In genomic region chr9:131747352-131747751, GRCh38 we compare ENCODE assay signal across 8 cellular contexts. TPM values are rescaled to one million over a fixed set of nuclear protein-coding genes. Genes with fewer than 3 reads are reported as not detected.
DNase-seq lines count a peak whose midpoint lies in the region; ATAC-seq, FAIRE-seq and TF ChIP-seq lines count a peak whose summit lies in the region.

No MANE protein-coding gene starts in this region.

- H3K27me3 ChIP-seq in bronchial epithelial cell (ENCODE audit: control insufficient read depth, insufficient read depth, low read length), result no peaks in the 10 kb centered on the region

- H3K36me3 ChIP-seq in bronchial epithelial cell (ENCODE audit: control insufficient read depth, insufficient read depth, low read length), result no peaks in the 10 kb centered on the region

- DNase-seq in AG20443 (ENCODE audit: low spot score), result peak; percentile 54
- DNase-seq in NOMO-1 (lab: John Stamatoyannopoulos, UW; ENCODE audit: unreplicated experiment in 2 of 2), result peak; percentile 68 to 86
- peak; percentile 74 for DNase-seq in bronchial epithelial cell (ENCODE audit: low read depth)
- DNase-seq in left lobe of liver (ENCODE audit: low spot score), result no peak
- no peak for DNase-seq in mesothelial cell of epicardium (ENCODE audit: low spot score in 2 of 2, unreplicated experiment in 2 of 2)
- DNase-seq in activated T-cell treated with anti-CD3 and anti-CD28 coated beads, Interleukin-2, amount 50 U/mL, for 1 hour, result no peak

- H3K27ac Mint-ChIP-seq in mesothelial cell of epicardium, result no peak overlapping the region

- no peaks in the 10 kb centered on the region for H3K27me3 Mint-ChIP-seq in mesothelial cell of epicardium (ENCODE audit: low read depth)

- H3K9me3 Mint-ChIP-seq in mesothelial cell of epicardium, result no peaks in the 10 kb centered on the region

- no peak for FAIRE-seq in bronchial epithelial cell (lab: Jason Lieb, UNC)

- ATAC-seq in left lobe of liver, result peak; percentile 92
- no peak for ATAC-seq in GM21786 (IDR thresholded peaks at IDR 0.05; ENCODE audit: unreplicated experiment)

- H3K36me3 Mint-ChIP-seq in mesothelial cell of epicardium, result no peaks in the 10 kb centered on the region

- TF ChIP-seq CTCF in GM12874 (IDR thresholded peaks at IDR 0.05; ENCODE audit: insufficient read depth, low read depth, low read length) (peak; percentile 64), bronchial epithelial cell (IDR thresholded peaks at IDR 0.05; ENCODE audit: insufficient read depth, low read length, severe bottlenecking) (peak; percentile 64), mesothelial cell of epicardium (IDR thresholded peaks at IDR 0.05; ENCODE audit: unreplicated experiment) (no peak)

- no peak overlapping the region for H3K4me3 ChIP-seq in bronchial epithelial cell (ENCODE audit: low read depth, low read length)

- H3K4me1 Mint-ChIP-seq in mesothelial cell of epicardium, result peaks cover 14% of the 10 kb centered on the region

- no peak overlapping the region for H3K4me3 Mint-ChIP-seq in mesothelial cell of epicardium

RNA-seq across cellular contexts. Expression of gene RAPGEF1, which starts 7.5 kb away (rescaled TPM):
- total RNA-seq in bronchial epithelial cell, result 16.5 and 19.2 TPM in 2 replicates
- 36.9 TPM for total RNA-seq in left lobe of liver
- 49.3 to 59.1 TPM (median 50.4 TPM) in 3 replicates for total RNA-seq in mesothelial cell of epicardium

Comparison
In these comparisons a context has a peak if more than half of its experiments do, and no peak if none do; other contexts are left out.
1. DNase-seq: peak in AG20443 (single experiment), NOMO-1 (2 of 2) and bronchial epithelial cell (single experiment); none in left lobe of liver (single experiment), mesothelial cell of epicardium (0 of 2) and activated T-cell treated with anti-CD3 and anti-CD28 coated beads, Interleukin-2, amount 50 U/mL, for 1 hour (single experiment).